In genomic region chr11:47964546-47964945, GRCh38 we compare ENCODE assay signal across 27 cellular contexts.
"Had no signal": no experiment of that assay in that cellular context is flagged by ENCODE, and none has a peak within 500 bp of the region (broad histone marks: within the 10 kb centered on the region; RNA-seq: fewer than 3 reads in every experiment).

No MANE protein-coding gene starts in this region.

- H3K9me3 ChIP-seq: ascending aorta had no signal

- H3K27me3 ChIP-seq: ascending aorta, cardiac muscle cell had no signal

- H3K27ac ChIP-seq: ascending aorta, cardiac muscle cell, WERI-Rb-1 had no signal

- DNase-seq: activated CD4-positive, alpha-beta memory T cell treated with anti-CD3 and anti-CD28 coated beads, Interleukin-2, amount 10 ng/mL, durations not matched to agents 7 days and 5 days; activated CD4-positive, alpha-beta T cell treated with anti-CD3 and anti-CD28 coated beads for 1 hour; activated CD4-positive, alpha-beta T cell treated with anti-CD3 and anti-CD28 coated beads for 48 hours; activated CD4-positive, alpha-beta T cell treated with anti-CD3 and anti-CD28 coated beads, Interleukin-2, amount 10 ng/mL, durations not matched to agents 7 days and 5 days; activated CD4-positive, alpha-beta T cell treated with anti-CD3 and anti-CD28 coated beads, Interleukin-2, amount 50 U/mL, for 48 hours; activated CD4-positive, CD25-positive, alpha-beta regulatory T cell; activated CD8-positive, alpha-beta memory T cell treated with anti-CD3 and anti-CD28 coated beads for 24 hours; activated CD8-positive, alpha-beta memory T cell treated with anti-CD3 and anti-CD28 coated beads, Interleukin-2, amount 10 ng/mL, durations not matched to agents 7 days and 5 days; activated CD8-positive, alpha-beta memory T cell treated with anti-CD3 and anti-CD28 coated beads, Interleukin-2, amount 50 U/mL, for 48 hours; activated CD8-positive, alpha-beta T cell treated with anti-CD3 and anti-CD28 coated beads, Interleukin-2, amount 10 ng/mL, durations not matched to agents 7 days and 5 days; activated effector memory CD4-positive, alpha-beta T cell treated with Interleukin-2 at 50 U/mL for 16 hours; activated gamma-delta T cell; activated naive CD4-positive, alpha-beta T cell treated with anti-CD3 and anti-CD28 coated beads, Interleukin-2, amount 10 ng/mL, durations not matched to agents 7 days and 5 days; activated naive CD4-positive, alpha-beta T cell treated with Interleukin-2 at 50 U/mL for 16 hours; activated naive CD8-positive, alpha-beta T cell treated with anti-CD3 and anti-CD28 coated beads, Interleukin-2, amount 10 ng/mL, durations not matched to agents 7 days and 5 days; activated naive CD8-positive, alpha-beta T cell treated with anti-CD3 and anti-CD28 coated beads, Interleukin-2, amount 50 U/mL, for 24 hours; activated T-cell treated with anti-CD3 and anti-CD28 coated beads, Interleukin-2, amount 50 U/mL, for 24 hours; activated T-cell treated with anti-CD3 and anti-CD28 coated beads, Interleukin-2, amount 50 U/mL, for 48 hours; amygdala; anterior cingulate cortex; caudate nucleus; cerebellar nuclear complex; T-helper 9 cell; WERI-Rb-1 had no signal

- H3K4me3 ChIP-seq: ascending aorta, cardiac muscle cell had no signal

- H3K4me1 ChIP-seq: ascending aorta had no signal

- H3K36me3 ChIP-seq: ascending aorta, cardiac muscle cell, WERI-Rb-1 had no signal

- ATAC-seq: activated CD4-positive, CD25-positive, alpha-beta regulatory T cell treated with anti-CD3 and anti-CD28 coated beads, Interleukin-2, amount 50 U/mL, for 24 hours; activated CD8-positive, alpha-beta T cell treated with anti-CD3 and anti-CD28 coated beads, Interleukin-2, amount 10 ng/mL, durations not matched to agents 7 days and 5 days; activated naive CD8-positive, alpha-beta T cell treated with anti-CD3 and anti-CD28 coated beads, Interleukin-2, amount 50 U/mL, for 24 hours had no signal
